ENCODE assay signal across 1 cellular context in the genomic region with DNA sequence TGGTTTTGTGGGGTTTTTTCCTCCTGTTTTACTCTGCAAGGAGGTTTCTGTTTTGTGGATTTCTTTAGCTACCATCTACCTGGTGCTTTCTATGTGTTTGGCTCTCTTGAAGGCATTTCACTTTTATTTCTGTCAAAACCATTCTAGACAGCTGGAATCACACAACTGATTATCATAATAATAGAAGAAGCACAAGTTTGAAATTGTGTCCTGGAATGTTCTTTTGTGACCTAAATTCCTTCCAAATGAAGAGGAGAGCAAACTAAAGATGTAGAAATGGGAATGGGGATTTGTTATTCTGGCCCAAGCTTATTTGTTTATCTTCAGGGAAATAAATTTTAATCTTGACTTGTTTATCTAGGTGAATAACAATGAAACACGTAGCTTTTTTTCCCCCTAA.
TF ChIP-seq lines count a peak whose summit lies in the region.

No MANE protein-coding gene starts in this region.

TF ChIP-seq in WTC11, 78 proteins besides CTCF, POLR2A, EP300 and RAD21 (continued from another document):
- TF ChIP-seq, protein P1, sequence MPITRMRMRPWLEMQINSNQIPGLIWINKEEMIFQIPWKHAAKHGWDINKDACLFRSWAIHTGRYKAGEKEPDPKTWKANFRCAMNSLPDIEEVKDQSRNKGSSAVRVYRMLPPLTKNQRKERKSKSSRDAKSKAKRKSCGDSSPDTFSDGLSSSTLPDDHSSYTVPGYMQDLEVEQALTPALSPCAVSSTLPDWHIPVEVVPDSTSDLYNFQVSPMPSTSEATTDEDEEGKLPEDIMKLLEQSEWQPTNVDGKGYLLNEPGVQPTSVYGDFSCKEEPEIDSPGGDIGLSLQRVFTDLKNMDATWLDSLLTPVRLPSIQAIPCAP (CRISPR knock-in tag; IDR thresholded peaks at IDR 0.05) = no peak
- TF ChIP-seq ZBTB21 (CRISPR knock-in tag; IDR thresholded peaks at IDR 0.05; ENCODE audit: borderline replicate concordance) = no peak
- no peak for TF ChIP-seq CBFB (CRISPR knock-in tag; IDR thresholded peaks at IDR 0.05; ENCODE audit: low read depth)
- TF ChIP-seq ZNF232 (CRISPR knock-in tag; IDR thresholded peaks at IDR 0.05) = no peak
- TF ChIP-seq ZMAT4 (CRISPR knock-in tag; IDR thresholded peaks at IDR 0.05) = no peak
- no peak for TF ChIP-seq JUN (CRISPR knock-in tag; IDR thresholded peaks at IDR 0.05)
- TF ChIP-seq, protein P2, sequence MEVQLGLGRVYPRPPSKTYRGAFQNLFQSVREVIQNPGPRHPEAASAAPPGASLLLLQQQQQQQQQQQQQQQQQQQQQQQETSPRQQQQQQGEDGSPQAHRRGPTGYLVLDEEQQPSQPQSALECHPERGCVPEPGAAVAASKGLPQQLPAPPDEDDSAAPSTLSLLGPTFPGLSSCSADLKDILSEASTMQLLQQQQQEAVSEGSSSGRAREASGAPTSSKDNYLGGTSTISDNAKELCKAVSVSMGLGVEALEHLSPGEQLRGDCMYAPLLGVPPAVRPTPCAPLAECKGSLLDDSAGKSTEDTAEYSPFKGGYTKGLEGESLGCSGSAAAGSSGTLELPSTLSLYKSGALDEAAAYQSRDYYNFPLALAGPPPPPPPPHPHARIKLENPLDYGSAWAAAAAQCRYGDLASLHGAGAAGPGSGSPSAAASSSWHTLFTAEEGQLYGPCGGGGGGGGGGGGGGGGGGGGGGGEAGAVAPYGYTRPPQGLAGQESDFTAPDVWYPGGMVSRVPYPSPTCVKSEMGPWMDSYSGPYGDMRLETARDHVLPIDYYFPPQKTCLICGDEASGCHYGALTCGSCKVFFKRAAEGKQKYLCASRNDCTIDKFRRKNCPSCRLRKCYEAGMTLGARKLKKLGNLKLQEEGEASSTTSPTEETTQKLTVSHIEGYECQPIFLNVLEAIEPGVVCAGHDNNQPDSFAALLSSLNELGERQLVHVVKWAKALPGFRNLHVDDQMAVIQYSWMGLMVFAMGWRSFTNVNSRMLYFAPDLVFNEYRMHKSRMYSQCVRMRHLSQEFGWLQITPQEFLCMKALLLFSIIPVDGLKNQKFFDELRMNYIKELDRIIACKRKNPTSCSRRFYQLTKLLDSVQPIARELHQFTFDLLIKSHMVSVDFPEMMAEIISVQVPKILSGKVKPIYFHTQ (CRISPR knock-in tag; IDR thresholded peaks at IDR 0.05) = no peak
- no peak for TF ChIP-seq GRHL2 (CRISPR knock-in tag; IDR thresholded peaks at IDR 0.05; ENCODE audit: insufficient replicate concordance, severe bottlenecking)
- TF ChIP-seq PRRX2 (CRISPR knock-in tag; IDR thresholded peaks at IDR 0.05) = no peak
- TF ChIP-seq ZNF396 (CRISPR knock-in tag; IDR thresholded peaks at IDR 0.05; ENCODE audit: borderline replicate concordance) = no peak
- TF ChIP-seq NR3C1 (CRISPR knock-in tag; conservative IDR thresholded peaks at IDR 0.05; ENCODE audit: low read depth) = no peak
- TF ChIP-seq, protein P3, sequence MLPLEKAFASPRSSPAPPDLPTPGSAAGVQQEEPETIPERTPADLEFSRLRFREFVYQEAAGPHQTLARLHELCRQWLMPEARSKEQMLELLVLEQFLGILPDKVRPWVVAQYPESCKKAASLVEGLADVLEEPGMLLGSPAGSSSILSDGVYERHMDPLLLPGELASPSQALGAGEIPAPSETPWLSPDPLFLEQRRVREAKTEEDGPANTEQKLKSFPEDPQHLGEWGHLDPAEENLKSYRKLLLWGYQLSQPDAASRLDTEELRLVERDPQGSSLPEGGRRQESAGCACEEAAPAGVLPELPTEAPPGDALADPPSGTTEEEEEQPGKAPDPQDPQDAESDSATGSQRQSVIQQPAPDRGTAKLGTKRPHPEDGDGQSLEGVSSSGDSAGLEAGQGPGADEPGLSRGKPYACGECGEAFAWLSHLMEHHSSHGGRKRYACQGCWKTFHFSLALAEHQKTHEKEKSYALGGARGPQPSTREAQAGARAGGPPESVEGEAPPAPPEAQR (CRISPR knock-in tag; IDR thresholded peaks at IDR 0.05) = no peak
- TF ChIP-seq, protein P4, sequence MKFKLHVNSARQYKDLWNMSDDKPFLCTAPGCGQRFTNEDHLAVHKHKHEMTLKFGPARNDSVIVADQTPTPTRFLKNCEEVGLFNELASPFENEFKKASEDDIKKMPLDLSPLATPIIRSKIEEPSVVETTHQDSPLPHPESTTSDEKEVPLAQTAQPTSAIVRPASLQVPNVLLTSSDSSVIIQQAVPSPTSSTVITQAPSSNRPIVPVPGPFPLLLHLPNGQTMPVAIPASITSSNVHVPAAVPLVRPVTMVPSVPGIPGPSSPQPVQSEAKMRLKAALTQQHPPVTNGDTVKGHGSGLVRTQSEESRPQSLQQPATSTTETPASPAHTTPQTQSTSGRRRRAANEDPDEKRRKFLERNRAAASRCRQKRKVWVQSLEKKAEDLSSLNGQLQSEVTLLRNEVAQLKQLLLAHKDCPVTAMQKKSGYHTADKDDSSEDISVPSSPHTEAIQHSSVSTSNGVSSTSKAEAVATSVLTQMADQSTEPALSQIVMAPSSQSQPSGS (CRISPR knock-in tag; IDR thresholded peaks at IDR 0.05; ENCODE audit: borderline replicate concordance, low read depth) = no peak
- no peak for TF ChIP-seq TEAD1 (CRISPR knock-in tag; IDR thresholded peaks at IDR 0.05)
- no peak for TF ChIP-seq SP1 (CRISPR knock-in tag; conservative IDR thresholded peaks at IDR 0.05)
- TF ChIP-seq, protein P5, sequence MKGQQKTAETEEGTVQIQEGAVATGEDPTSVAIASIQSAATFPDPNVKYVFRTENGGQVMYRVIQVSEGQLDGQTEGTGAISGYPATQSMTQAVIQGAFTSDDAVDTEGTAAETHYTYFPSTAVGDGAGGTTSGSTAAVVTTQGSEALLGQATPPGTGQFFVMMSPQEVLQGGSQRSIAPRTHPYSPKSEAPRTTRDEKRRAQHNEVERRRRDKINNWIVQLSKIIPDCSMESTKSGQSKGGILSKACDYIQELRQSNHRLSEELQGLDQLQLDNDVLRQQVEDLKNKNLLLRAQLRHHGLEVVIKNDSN (CRISPR knock-in tag; IDR thresholded peaks at IDR 0.05) = no peak
